Comparison of ENCODE assay signal across 1 cellular context in genomic region chr12:56715798-56716197, GRCh38.
TF ChIP-seq lines count a peak whose summit lies in the region.

No MANE protein-coding gene starts in this region.

TF ChIP-seq in HEK293, 187 proteins besides CTCF, POLR2A, EP300 and RAD21:
- TF ChIP-seq ZNF664 (tag by site-specific recombination; IDR thresholded peaks at IDR 0.05) (no peak), ZNF398 (tag by site-specific recombination; IDR thresholded peaks at IDR 0.05) (0 out of 2 replicates have a peak, but pooled peaks have one; percentile 11), ZNF600 (tag by site-specific recombination; IDR thresholded peaks at IDR 0.05) (peak; percentile 91), SP2 (tag by site-specific recombination; IDR thresholded peaks at IDR 0.05) (no peak)
